23 cellular contexts compared by ENCODE assay signal in the genomic region with DNA sequence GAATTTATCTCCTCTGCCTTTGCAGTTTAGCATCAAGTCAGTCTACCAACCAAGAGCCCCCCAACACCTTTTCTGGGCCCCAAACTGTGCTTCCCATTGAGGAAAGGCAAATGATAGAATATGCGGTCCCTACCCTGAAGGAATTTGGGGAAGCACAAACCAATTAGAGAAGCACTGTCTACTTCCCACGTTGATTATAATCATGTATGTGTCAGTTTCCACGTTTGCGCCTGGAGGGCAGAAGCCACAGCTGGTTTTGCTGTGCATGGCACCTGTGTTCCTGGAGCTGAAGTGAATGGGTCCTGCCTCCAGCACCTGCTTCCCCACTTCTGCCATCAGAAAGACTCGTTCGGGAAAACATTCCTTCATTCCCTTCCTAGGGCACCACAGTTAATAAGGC.
DNase-seq lines count a peak whose midpoint lies in the region; ATAC-seq and TF ChIP-seq lines count a peak whose summit lies in the region.
"Had no signal": no experiment of that assay in that cellular context is flagged by ENCODE, and none has a peak within 500 bp of the region (broad histone marks: within the 10 kb centered on the region; RNA-seq: fewer than 3 reads in every experiment).

No MANE protein-coding gene starts in this region.

- H3K4me3 ChIP-seq in fibroblast of lung (replicated peaks in 1 of 4; ENCODE audit: control extremely low read depth in 1 of 4, insufficient read depth in 1 of 4, low read depth in 3 of 4, low read length in 4 of 4) = no peak overlapping the region
- no peak overlapping the region for H3K4me3 ChIP-seq in smooth muscle cell
- no peak overlapping the region for H3K4me3 ChIP-seq in left lung
- H3K4me3 ChIP-seq: adrenal gland, SK-N-MC had no signal

- H4K91ac ChIP-seq in H9 (ENCODE audit: insufficient read length, low read depth, low read length) = no peak overlapping the region

- WGBS in H9 (ENCODE audit: extremely low coverage, insufficient read length, low lambda C conversion rate) = no CpG with 5 or more reads among the region's 6 CpGs
- WGBS in smooth muscle cell (ENCODE audit: low lambda C conversion rate) = 76% methylated on average over 6 of the region's 6 CpGs

- H3K27ac ChIP-seq in H9 (ENCODE audit: insufficient read length, low read depth, low read length) (no peak overlapping the region), fibroblast of lung (ENCODE audit: insufficient read depth, low read length) (peak overlapping the region; percentile 27), smooth muscle cell (ENCODE audit: low read depth) (peak overlapping the region; percentile 39), left lung (peak overlapping the region in 1 of 2 donors; percentile 71)
- H3K27ac ChIP-seq: SK-N-MC had no signal

- H3K9me3 ChIP-seq in H9 (ENCODE audit: control insufficient read depth, low read depth, low read length) (no peaks in the 10 kb centered on the region), fibroblast of lung (ENCODE audit: control insufficient read depth, insufficient read depth, low read depth, low read length) (no peaks in the 10 kb centered on the region), smooth muscle cell (replicated peaks; ENCODE audit: low read depth) (no peaks in the 10 kb centered on the region), left lung (no peaks in the 10 kb centered on the region)
- H3K9me3 ChIP-seq: adrenal gland had no signal

- H3K4me3 Mint-ChIP-seq in H9 = no peak overlapping the region
- H3K4me3 Mint-ChIP-seq: central memory CD8-positive, alpha-beta T cell; stimulated activated naive CD8-positive, alpha-beta T cell treated with anti-CD3 and anti-CD28 coated beads, Interleukin-15, amount 100 ng/mL, for 72 hours had no signal

- intact Hi-C loops in left lung (cut with DNase I) = no loop called here

- H2AK5ac ChIP-seq in H9 (ENCODE audit: insufficient read length, low read length) = no peak overlapping the region

- no peak overlapping the region for H3K56ac ChIP-seq in H9 (ENCODE audit: insufficient read length, low read depth, low read length)

- H2BK120ac ChIP-seq in H9 (ENCODE audit: low read depth, low read length, poor library complexity, severe bottlenecking) = no peak overlapping the region

- H2BK15ac ChIP-seq in H9 (ENCODE audit: low read depth, low read length) = no peak overlapping the region

- H3K4me1 ChIP-seq in H9 (ENCODE audit: insufficient read depth, low read length) = peaks cover 13% of the 10 kb centered on the region
- peaks cover 17% of the 10 kb centered on the region for H3K4me1 ChIP-seq in fibroblast of lung (ENCODE audit: control insufficient read depth, extremely low read depth, insufficient read depth, low read length)
- H3K4me1 ChIP-seq in smooth muscle cell (ENCODE audit: low read depth) = peaks cover 15% of the 10 kb centered on the region
- H3K4me1 ChIP-seq in left lung = peaks cover 8 to 39% of the 10 kb centered on the region in 2 donors

- H3F3A ChIP-seq in smooth muscle cell (ENCODE audit: low read depth) = peaks cover 11% of the 10 kb centered on the region

- H3K4ac ChIP-seq in H9 (ENCODE audit: low read depth, low read length) = no peak overlapping the region

- H3K18ac ChIP-seq in H9 (ENCODE audit: insufficient read length, low read depth, low read length) = peak overlapping the region; percentile 30

- H2AFZ ChIP-seq in H9 (ENCODE audit: low read length) = no peak overlapping the region
- no peak overlapping the region for H2AFZ ChIP-seq in fibroblast of lung (ENCODE audit: low read length)
- no peak overlapping the region for H2AFZ ChIP-seq in smooth muscle cell (ENCODE audit: low read depth)

- H3K79me1 ChIP-seq in H9 (ENCODE audit: insufficient read depth, low read depth, low read length, poor library complexity, severe bottlenecking) = no peaks in the 10 kb centered on the region

- TF ChIP-seq CTCF in H9 (conservative IDR thresholded peaks at IDR 0.05) (no peak), fibroblast of lung (conservative IDR thresholded peaks at IDR 0.05 in 1 of 2, IDR thresholded peaks at IDR 0.05 in 1 of 2; ENCODE audit: low read depth in 1 of 2, low read length in 2 of 2) (no peak), smooth muscle cell (IDR thresholded peaks at IDR 0.05; ENCODE audit: borderline replicate concordance, insufficient read depth, poor library complexity, severe bottlenecking) (no peak), left lung (IDR thresholded peaks at IDR 0.05) (no peak)

- H3K9ac ChIP-seq in H9 (ENCODE audit: extremely low read depth, insufficient read length, low read length) (no peak overlapping the region), fibroblast of lung (ENCODE audit: insufficient read depth, low read length) (no peak overlapping the region), smooth muscle cell (ENCODE audit: low read depth) (no peak overlapping the region)

- H4K20me1 ChIP-seq in H9 (ENCODE audit: control insufficient read depth, insufficient read depth, insufficient read length) = no peaks in the 10 kb centered on the region
- H4K20me1 ChIP-seq in fibroblast of lung (ENCODE audit: control insufficient read depth, extremely low read depth, insufficient read depth, low read length) = no peaks in the 10 kb centered on the region
- no peaks in the 10 kb centered on the region for H4K20me1 ChIP-seq in smooth muscle cell (ENCODE audit: low read depth)

- H3K27me3 ChIP-seq in H9 (ENCODE audit: insufficient read depth, low read length) (no peaks in the 10 kb centered on the region), fibroblast of lung (ENCODE audit: control insufficient read depth, insufficient read depth, low read length) (no peaks in the 10 kb centered on the region), smooth muscle cell (ENCODE audit: low read depth) (no peaks in the 10 kb centered on the region), left lung (no peaks in the 10 kb centered on the region)
- H3K27me3 ChIP-seq: adrenal gland had no signal

- peaks cover 25 to 38% of the 10 kb centered on the region in 2 experiments for H3K4me1 Mint-ChIP-seq in H9

- no peak overlapping the region for H2BK20ac ChIP-seq in H9 (ENCODE audit: low read depth, low read length, poor library complexity, severe bottlenecking)

- no peaks in the 10 kb centered on the region for H3K9me3 Mint-ChIP-seq in H9
- H3K9me3 Mint-ChIP-seq: central memory CD8-positive, alpha-beta T cell; stimulated activated naive CD8-positive, alpha-beta T cell treated with anti-CD3 and anti-CD28 coated beads, Interleukin-15, amount 100 ng/mL, for 72 hours had no signal

- H3K14ac ChIP-seq in H9 (ENCODE audit: insufficient read depth, low read length) = no peak overlapping the region

- no peaks in the 10 kb centered on the region for H3K36me3 Mint-ChIP-seq in H9 (ENCODE audit: insufficient read depth in 1 of 3, low read depth in 3 of 3)

- no peak overlapping the region for H3K23ac ChIP-seq in H9 (ENCODE audit: insufficient read length, low read depth, low read length)

- no peak overlapping the region for H2BK5ac ChIP-seq in H9 (ENCODE audit: insufficient read length, low read length)

- no peaks in the 10 kb centered on the region for H3K23me2 ChIP-seq in H9 (ENCODE audit: insufficient read length, low read depth, low read length, poor library complexity, severe bottlenecking)

- H3K4me2 ChIP-seq in H9 (ENCODE audit: insufficient read depth, insufficient read length, low read length) (peak overlapping the region; percentile 7), fibroblast of lung (ENCODE audit: extremely low read depth, insufficient read depth, low read length) (peak overlapping the region; percentile 3), smooth muscle cell (peak overlapping the region; percentile 38)

- H3K79me2 ChIP-seq in H9 (ENCODE audit: insufficient read depth, low read length) (no peaks in the 10 kb centered on the region), fibroblast of lung (ENCODE audit: control insufficient read depth, insufficient read depth, low read length) (no peaks in the 10 kb centered on the region), smooth muscle cell (ENCODE audit: low read depth) (no peaks in the 10 kb centered on the region)

- H4K8ac ChIP-seq in H9 (replicated peaks; ENCODE audit: insufficient read length, low read depth, low read length) = no peak overlapping the region

- H3K27ac Mint-ChIP-seq in H9 = peak overlapping the region in 1 of 3 experiments; percentile 53; a peak in 2 of 7 replicates
- H3K27ac Mint-ChIP-seq: stimulated activated naive CD8-positive, alpha-beta T cell treated with anti-CD3 and anti-CD28 coated beads, Interleukin-15, amount 100 ng/mL, for 72 hours had no signal

- H3K36me3 ChIP-seq in fibroblast of lung (ENCODE audit: control insufficient read depth, insufficient read depth, low read length) (no peaks in the 10 kb centered on the region), smooth muscle cell (ENCODE audit: low read depth) (no peaks in the 10 kb centered on the region), left lung (no peaks in the 10 kb centered on the region)
- H3K36me3 ChIP-seq: adrenal gland had no signal

- H4K5ac ChIP-seq in H9 (ENCODE audit: insufficient read length, low read depth, low read length) = no peak overlapping the region

- ATAC-seq in HG03097 (IDR thresholded peaks at IDR 0.05; ENCODE audit: low FRiP score, unreplicated experiment) (no peak), left lung (no peak)
- ATAC-seq: left colon; stimulated activated naive CD8-positive, alpha-beta T cell treated with anti-CD3 and anti-CD28 coated beads, Interleukin-15, amount 100 ng/mL, for 72 hours had no signal

- DNase-seq in H9 = no peak
- peak; percentile 36 for DNase-seq in RPMI7951 (ENCODE audit: low read depth)
- no peak for DNase-seq in fibroblast of lung (ENCODE audit: low read depth in 2 of 2)
- DNase-seq in smooth muscle cell (lab: John Stamatoyannopoulos, UW; ENCODE audit: unreplicated experiment) = no peak
- DNase-seq in activated CD4-positive, alpha-beta T cell treated with anti-CD3 and anti-CD28 coated beads for 1 hour = no peak
- no peak for DNase-seq in left lung
- DNase-seq: activated CD4-positive, CD25-positive, alpha-beta regulatory T cell treated with anti-CD3 and anti-CD28 coated beads, Interleukin-2, amount 50 U/mL, for 72 hours; activated effector memory CD4-positive, alpha-beta T cell treated with Interleukin-2 at 50 U/mL for 16 hours; AML-193; foreskin melanocyte; KG1; left colon; midbrain; NCI-H1105 treated with DMSO at 0.1 percent for 48 hours; NCI-H2171; NCI-H526 treated with DMSO at 0.1 percent for 48 hours; right cardiac atrium; stimulated activated CD4-positive, alpha-beta T cell treated with anti-CD3 and anti-CD28 coated beads, Interleukin-2, amount 100 ng/mL, for 24 hours; stimulated activated naive CD8-positive, alpha-beta T cell treated with anti-CD3 and anti-CD28 coated beads, Interleukin-15, amount 100 ng/mL, for 72 hours had no signal

- no peaks in the 10 kb centered on the region for H3K27me3 Mint-ChIP-seq in H9 (ENCODE audit: low read depth)
- H3K27me3 Mint-ChIP-seq: central memory CD8-positive, alpha-beta T cell; stimulated activated naive CD8-positive, alpha-beta T cell treated with anti-CD3 and anti-CD28 coated beads, Interleukin-15, amount 100 ng/mL, for 72 hours had no signal

- H2BK12ac ChIP-seq in H9 (ENCODE audit: insufficient read length, low read depth, low read length) = no peak overlapping the region

- no peak overlapping the region for H3T11ph ChIP-seq in H9 (ENCODE audit: low read length)
